ENCODE assay signal across 8 cellular contexts in genomic region chr2:237686659-237687136, GRCh38. TPM values are rescaled to one million over a fixed set of nuclear protein-coding genes. Genes with fewer than 3 reads are reported as not detected.
DNase-seq lines count a peak whose midpoint lies in the region; ATAC-seq and TF ChIP-seq lines count a peak whose summit lies in the region.

No MANE protein-coding gene starts in this region.

- H3K4me1 Mint-ChIP-seq in activated T-cell treated with anti-CD3 and anti-CD28 coated beads, Interleukin-2, amount 50 U/mL, for 4 hours (ENCODE audit: low read depth), result peaks cover 53% of the 10 kb centered on the region

- TF ChIP-seq CTCF in GM06990 (IDR thresholded peaks at IDR 0.05; ENCODE audit: insufficient read depth, low read length, poor library complexity, severe bottlenecking), result peak; percentile 40
- TF ChIP-seq CTCF in NB4 (IDR thresholded peaks at IDR 0.05; ENCODE audit: low read depth, low read length), result peak; percentile 49

- H3K4me3 Mint-ChIP-seq in activated T-cell treated with anti-CD3 and anti-CD28 coated beads, Interleukin-2, amount 50 U/mL, for 4 hours, result no peak overlapping the region

- ATAC-seq in activated T-cell treated with anti-CD3 and anti-CD28 coated beads, Interleukin-2, amount 50 U/mL, for 4 hours, result no peak
- ATAC-seq in GM21786 (IDR thresholded peaks at IDR 0.05; ENCODE audit: unreplicated experiment), result no peak

- no peak for DNase-seq in GM06990 (ENCODE audit: extremely low read depth, insufficient read length)
- DNase-seq in NB4 (ENCODE audit: low read depth), result peak; percentile 41
- peak; percentile 62 to 89 for DNase-seq in dermis microvascular lymphatic vessel endothelial cell (ENCODE audit: low read depth in 2 of 2)
- DNase-seq in pulmonary artery endothelial cell (ENCODE audit: low read depth, low spot score), result peak; percentile 66
- DNase-seq in C1 segment of cervical spinal cord (lab: John Stamatoyannopoulos, UW), result no peak
- DNase-seq in activated T-cell treated with anti-CD3 and anti-CD28 coated beads, Interleukin-2, amount 50 U/mL, for 4 hours, result no peak
- DNase-seq in activated CD4-positive, CD25-positive, alpha-beta regulatory T cell treated with anti-CD3 and anti-CD28 coated beads, Interleukin-2, amount 50 U/mL, for 72 hours, result no peak

- no peaks in the 10 kb centered on the region for H3K27me3 ChIP-seq in GM06990 (replicated peaks; ENCODE audit: control insufficient read depth, insufficient read depth, low read length)

- H3K27me3 Mint-ChIP-seq in activated T-cell treated with anti-CD3 and anti-CD28 coated beads, Interleukin-2, amount 50 U/mL, for 4 hours (ENCODE audit: low read depth), result no peaks in the 10 kb centered on the region

- TF ChIP-seq POLR2A in NB4 (IDR thresholded peaks at IDR 0.05; ENCODE audit: extremely low read depth, insufficient read length), result no peak

- no peaks in the 10 kb centered on the region for H3K36me3 ChIP-seq in GM06990 (ENCODE audit: control insufficient read depth, insufficient read depth, low read length)

- no peaks in the 10 kb centered on the region for H3K9me3 Mint-ChIP-seq in activated T-cell treated with anti-CD3 and anti-CD28 coated beads, Interleukin-2, amount 50 U/mL, for 4 hours

- no peaks in the 10 kb centered on the region for H3K36me3 Mint-ChIP-seq in activated T-cell treated with anti-CD3 and anti-CD28 coated beads, Interleukin-2, amount 50 U/mL, for 4 hours (ENCODE audit: insufficient read depth)

- no peak overlapping the region for H3K4me3 ChIP-seq in GM06990 (replicated peaks; ENCODE audit: low read depth, low read length)
- no peak overlapping the region for H3K4me3 ChIP-seq in NB4 (ENCODE audit: low read depth, low read length)

RNA-seq across cellular contexts. Expression of gene LRRFIP1, which starts 59.3 kb away (rescaled TPM):
- total RNA-seq in dermis microvascular lymphatic vessel endothelial cell, result 83.6 and 114 TPM in 2 replicates
- 127 and 152 TPM in 2 replicates for total RNA-seq in pulmonary artery endothelial cell
- 100 to 1,000 TPM; 160 to 203 (median 169) TPM for total RNA-seq in activated T-cell treated with anti-CD3 and anti-CD28 coated beads, Interleukin-2, amount 50 U/mL, for 4 hours

Comparison
In these comparisons a context has a peak if more than half of its experiments do, and no peak if none do; other contexts are left out.
1. DNase-seq: peak in NB4 (single experiment), dermis microvascular lymphatic vessel endothelial cell (2 of 2) and pulmonary artery endothelial cell (single experiment); none in GM06990 (single experiment), C1 segment of cervical spinal cord (0 of 14), activated T-cell treated with anti-CD3 and anti-CD28 coated beads, Interleukin-2, amount 50 U/mL, for 4 hours (single experiment) and activated CD4-positive, CD25-positive, alpha-beta regulatory T cell treated with anti-CD3 and anti-CD28 coated beads, Interleukin-2, amount 50 U/mL, for 72 hours (single experiment).